In genomic region chr4:141133146-141134006, GRCh38 we compare ENCODE assay signal across 8 cellular contexts. TPM values are rescaled to one million over a fixed set of nuclear protein-coding genes. Genes with fewer than 3 reads are reported as not detected.
DNase-seq lines count a peak whose midpoint lies in the region; ATAC-seq and TF ChIP-seq lines count a peak whose summit lies in the region.

TSS of gene RNF150 (minus strand) at chr4:141133469.

- H3K9me3 Mint-ChIP-seq in activated CD8-positive, alpha-beta T cell treated with anti-CD3 and anti-CD28 coated beads for 36 hours = no peaks in the 10 kb centered on the region

- H3K4me2 ChIP-seq in mesendoderm (ENCODE audit: low read length) = peak within 1 kb of the TSS; percentile 96

- H3K4ac ChIP-seq in mesendoderm (ENCODE audit: low read depth, low read length) = no peak within 1 kb of the TSS

- H3K4me1 ChIP-seq in mesendoderm (ENCODE audit: control insufficient read depth, low read depth, low read length) = no peaks in the 10 kb centered on the region

- ATAC-seq in GM18517 (IDR thresholded peaks at IDR 0.05; ENCODE audit: unreplicated experiment) = peak; percentile 71
- peak; percentile 82 for ATAC-seq in HG03103 (IDR thresholded peaks at IDR 0.05; ENCODE audit: low read depth, unreplicated experiment)
- ATAC-seq in activated CD8-positive, alpha-beta T cell treated with anti-CD3 and anti-CD28 coated beads for 36 hours = peak; percentile 77

- H3K36me3 ChIP-seq in mesendoderm (ENCODE audit: control insufficient read depth, insufficient read depth, low read length) = no peaks in the 10 kb centered on the region

- POLR2A ChIA-PET in activated CD8-positive, alpha-beta T cell treated with anti-CD3 and anti-CD28 coated beads for 36 hours (lab: Charles Lee) = no interaction called here

- H4K5ac ChIP-seq in mesendoderm (ENCODE audit: low read length) = no peak within 1 kb of the TSS

- H3K79me2 ChIP-seq in mesendoderm (ENCODE audit: control insufficient read depth, insufficient read depth, low read length) = no peaks in the 10 kb centered on the region

- peak; percentile 85 for DNase-seq in AG08396 (ENCODE audit: low spot score)
- peak; percentile 84 for DNase-seq in NCI-H2171 (lab: John Stamatoyannopoulos, UW)
- peak; percentile 80 for DNase-seq in activated CD8-positive, alpha-beta T cell treated with anti-CD3 and anti-CD28 coated beads for 36 hours
- peak; percentile 40 for DNase-seq in epithelial cell of prostate (ENCODE audit: low read depth, low spot score)
- DNase-seq in mesendoderm = peak; percentile 96
- peak; percentile 22 for DNase-seq in stimulated activated CD8-positive, alpha-beta memory T cell treated with anti-CD3 and anti-CD28 coated beads, Interleukin-4, amount 100 ng/mL, for 24 hours (ENCODE audit: low read depth)

- peak within 1 kb of the TSS; percentile 83 for H3K4me3 Mint-ChIP-seq in activated CD8-positive, alpha-beta T cell treated with anti-CD3 and anti-CD28 coated beads for 36 hours

- no peak within 1 kb of the TSS for H2BK5ac ChIP-seq in mesendoderm (ENCODE audit: low read length)

- peak within 1 kb of the TSS; percentile 73 for H3K9ac ChIP-seq in mesendoderm (ENCODE audit: low read length)

- H2BK120ac ChIP-seq in mesendoderm (ENCODE audit: low read depth, low read length) = no peak within 1 kb of the TSS

- H4K8ac ChIP-seq in mesendoderm (ENCODE audit: low read depth, low read length) = no peak within 1 kb of the TSS

- no peak within 1 kb of the TSS for H3K27ac ChIP-seq in epithelial cell of prostate
- no peak within 1 kb of the TSS for H3K27ac ChIP-seq in mesendoderm (ENCODE audit: low read depth, low read length)

- no peak within 1 kb of the TSS for H3K27ac Mint-ChIP-seq in activated CD8-positive, alpha-beta T cell treated with anti-CD3 and anti-CD28 coated beads for 36 hours

- peak within 1 kb of the TSS; percentile 91 for H3K23ac ChIP-seq in mesendoderm (ENCODE audit: low read length)

- no peak within 1 kb of the TSS for H2BK15ac ChIP-seq in mesendoderm (replicated peaks; ENCODE audit: low read depth)

- H3K79me1 ChIP-seq in mesendoderm (ENCODE audit: low read length) = no peaks in the 10 kb centered on the region

- intact Hi-C loops in activated CD8-positive, alpha-beta T cell treated with anti-CD3 and anti-CD28 coated beads for 36 hours (cut with micrococcal nuclease) = loop anchor here (1.0 kb wide), 1 partner anchor 272 kb away; no protein-coding TSS in a partner anchor

- TF ChIP-seq CTCF in activated CD8-positive, alpha-beta T cell treated with anti-CD3 and anti-CD28 coated beads for 36 hours (IDR thresholded peaks at IDR 0.05) = no peak

- H2AK5ac ChIP-seq in mesendoderm (ENCODE audit: low read length) = no peak within 1 kb of the TSS

- H3K4me1 Mint-ChIP-seq in activated CD8-positive, alpha-beta T cell treated with anti-CD3 and anti-CD28 coated beads for 36 hours (ENCODE audit: low read depth) = no peaks in the 10 kb centered on the region

- H3K27me3 Mint-ChIP-seq in activated CD8-positive, alpha-beta T cell treated with anti-CD3 and anti-CD28 coated beads for 36 hours = peaks cover 66% of the 10 kb centered on the region

- H3K4me3 ChIP-seq in mesendoderm (ENCODE audit: low read length) = peak within 1 kb of the TSS; percentile 83

- H3K27me3 ChIP-seq in mesendoderm (ENCODE audit: insufficient read depth, low read length, poor library complexity) = no peaks in the 10 kb centered on the region

- WGBS in mesendoderm (ENCODE audit: extremely low coverage, insufficient coverage, low lambda C conversion rate) = no CpG with 5 or more reads among the region's 50 CpGs

- no peaks in the 10 kb centered on the region for H3K36me3 Mint-ChIP-seq in activated CD8-positive, alpha-beta T cell treated with anti-CD3 and anti-CD28 coated beads for 36 hours (ENCODE audit: low read depth)

- H3K18ac ChIP-seq in mesendoderm (ENCODE audit: low read length) = peak within 1 kb of the TSS; percentile 13

- CTCF ChIA-PET in activated CD8-positive, alpha-beta T cell treated with anti-CD3 and anti-CD28 coated beads for 36 hours (lab: Charles Lee) = interaction anchor here (0.6 to 2.9 kb wide), 17 partner anchors 8 to 1680 kb away, joined by 3 to 11 read pairs (median 4); no protein-coding TSS in a partner anchor

- H3K56ac ChIP-seq in mesendoderm (ENCODE audit: low read length) = peak within 1 kb of the TSS; percentile 93

RNA-seq across cellular contexts. Expression of gene RNF150, which starts in this region (rescaled TPM):
- under 1 TPM; 0.09 to 0.43 TPM for total RNA-seq in activated CD8-positive, alpha-beta T cell treated with anti-CD3 and anti-CD28 coated beads for 36 hours
- polyA plus RNA-seq in mesendoderm (2013, experiment 1 of 2) = 2.5 TPM
- polyA plus RNA-seq in mesendoderm (2013, experiment 2 of 2) = 2.5 TPM

Comparison
In these comparisons a context has a peak if more than half of its experiments do, and no peak if none do; other contexts are left out.
1. Peak in DNase-seq and ATAC-seq in activated CD8-positive, alpha-beta T cell treated with anti-CD3 and anti-CD28 coated beads for 36 hours; RNA of the gene not detected or under 1 TPM.
2. DNase-seq: peak in every context shown above with its lines; median percentile 96 in mesendoderm; 85 in AG08396; 84 in NCI-H2171; 80 in activated CD8-positive, alpha-beta T cell treated with anti-CD3 and anti-CD28 coated beads for 36 hours; 40 in epithelial cell of prostate; 22 in stimulated activated CD8-positive, alpha-beta memory T cell treated with anti-CD3 and anti-CD28 coated beads, Interleukin-4, amount 100 ng/mL, for 24 hours.